11 cellular contexts compared by ENCODE assay signal in the genomic region with DNA sequence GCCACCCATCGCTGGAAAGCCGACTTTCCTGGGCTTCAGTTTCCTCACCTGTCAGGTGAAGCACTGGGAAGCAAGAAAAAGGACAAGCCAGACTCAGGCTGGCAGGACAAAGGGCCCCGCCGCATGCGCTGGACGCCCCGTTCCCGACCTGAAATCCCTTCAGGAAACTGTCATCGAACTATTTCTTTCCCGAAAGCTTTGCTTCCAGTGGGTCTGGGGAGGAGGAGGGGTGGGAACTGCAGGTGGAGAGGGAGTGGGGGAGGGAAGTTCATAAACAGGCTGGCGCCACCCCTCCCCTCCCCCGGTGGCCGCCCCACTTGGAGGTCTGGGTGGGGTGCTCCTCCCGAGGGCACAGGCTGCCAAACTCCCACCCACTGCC.
DNase-seq lines count a peak whose midpoint lies in the region; ATAC-seq and TF ChIP-seq lines count a peak whose summit lies in the region.
"Had no signal": no experiment of that assay in that cellular context is flagged by ENCODE, and none has a peak within 500 bp of the region (broad histone marks: within the 10 kb centered on the region; RNA-seq: fewer than 3 reads in every experiment).

No MANE protein-coding gene starts in this region.

- H3K36me3 Mint-ChIP-seq in CD4-positive, alpha-beta memory T cell, result no peaks in the 10 kb centered on the region
- peaks cover 0 to 2% (median 0%) of the 10 kb centered on the region in 3 donors for H3K36me3 Mint-ChIP-seq in naive thymus-derived CD8-positive, alpha-beta T cell

- H3K27me3 ChIP-seq in CD4-positive, alpha-beta memory T cell (ENCODE audit: insufficient read depth, low read length), result no peaks in the 10 kb centered on the region
- peaks cover 22% of the 10 kb centered on the region for H3K27me3 ChIP-seq in HUES6 (ENCODE audit: control insufficient read depth, insufficient read depth, low read length)
- H3K27me3 ChIP-seq: SJSA1 had no signal

- no peak overlapping the region for H3K4me3 ChIP-seq in CD4-positive, alpha-beta memory T cell (ENCODE audit: low read length in 2 of 2)
- peak overlapping the region; percentile 55 for H3K4me3 ChIP-seq in HUES6 (ENCODE audit: low read depth, low read length)
- no peak overlapping the region for H3K4me3 ChIP-seq in foreskin fibroblast (ENCODE audit: low read depth in 1 of 2, low read length in 2 of 2)
- H3K4me3 ChIP-seq: SJSA1 had no signal

- POLR2A ChIA-PET in CD4-positive, alpha-beta memory T cell (lab: Charles Lee; ENCODE audit: partially characterized antibody), result no interaction called here
- POLR2A ChIA-PET in naive thymus-derived CD8-positive, alpha-beta T cell (lab: Charles Lee), result no interaction called here

- peaks cover 1 to 15% (median 6%) of the 10 kb centered on the region in 4 donors for H3K4me1 Mint-ChIP-seq in CD4-positive, alpha-beta memory T cell
- H3K4me1 Mint-ChIP-seq in naive thymus-derived CD8-positive, alpha-beta T cell, result peaks cover 2 to 12% (median 8%) of the 10 kb centered on the region in 4 donors

- H3K4me1 ChIP-seq in CD4-positive, alpha-beta memory T cell (ENCODE audit: insufficient read depth, low read length), result peaks cover 2% of the 10 kb centered on the region
- peaks cover 18% of the 10 kb centered on the region for H3K4me1 ChIP-seq in HUES6 (ENCODE audit: control insufficient read depth, insufficient read depth, low read length)
- H3K4me1 ChIP-seq: SJSA1 had no signal

- intact Hi-C loops in CD4-positive, alpha-beta memory T cell (cut with micrococcal nuclease), result no loop called here

- H3K27me3 Mint-ChIP-seq in CD4-positive, alpha-beta memory T cell, result peaks cover 22 to 30% of the 10 kb centered on the region in 2 donors
- peaks cover 21 to 65% (median 43%) of the 10 kb centered on the region in 5 donors for H3K27me3 Mint-ChIP-seq in naive thymus-derived CD8-positive, alpha-beta T cell

- TF ChIP-seq CTCF in foreskin fibroblast (IDR thresholded peaks at IDR 0.05; ENCODE audit: low read depth, low read length), result no peak

- H3K9ac ChIP-seq in HUES6 (ENCODE audit: low read length), result peak overlapping the region; percentile 88

- ATAC-seq in esophagus mucosa (peak; percentile 9), GM21576 (IDR thresholded peaks at IDR 0.05; ENCODE audit: unreplicated experiment) (no peak)
- ATAC-seq in naive thymus-derived CD8-positive, alpha-beta T cell, result no peak

- no peak overlapping the region for H3K27ac ChIP-seq in CD4-positive, alpha-beta memory T cell (ENCODE audit: low read depth, low read length)
- H3K27ac ChIP-seq in HUES6 (ENCODE audit: low read depth, low read length), result peak overlapping the region; percentile 58
- H3K27ac ChIP-seq: SJSA1 had no signal

- DNase-seq in CD4-positive, alpha-beta memory T cell, result no peak
- DNase-seq in naive thymus-derived CD8-positive, alpha-beta T cell, result no peak
- DNase-seq in EL (no peak), foreskin fibroblast (no peak)
- DNase-seq in stimulated activated CD4-positive, alpha-beta T cell treated with anti-CD3 and anti-CD28 coated beads, Interleukin-12 subunit alpha, Interleukin-12 subunit beta, amount 100 ng/mL, for 4 hours, result no peak
- DNase-seq: NCI-H1092 treated with DMSO at 0.1 percent for 48 hours, NCI-H524 treated with DMSO at 0.1 percent for 48 hours had no signal

- CTCF ChIA-PET in CD4-positive, alpha-beta memory T cell (lab: Charles Lee; ENCODE audit: partially characterized antibody), result interaction anchor here (1.5 to 2.3 kb wide), 3 partner anchors 10 to 41 kb away, joined by 3 to 11 read pairs (median 4); no protein-coding TSS in a partner anchor

- H3K4me3 Mint-ChIP-seq in CD4-positive, alpha-beta memory T cell, result peak overlapping the region in 5 of 8 donors; percentile 17 to 85 (median 84)
- peak overlapping the region in 6 of 10 donors; percentile 43 to 80 (median 66) for H3K4me3 Mint-ChIP-seq in naive thymus-derived CD8-positive, alpha-beta T cell

- H3K9me3 Mint-ChIP-seq in CD4-positive, alpha-beta memory T cell, result no peaks in the 10 kb centered on the region
- no peaks in the 10 kb centered on the region for H3K9me3 Mint-ChIP-seq in naive thymus-derived CD8-positive, alpha-beta T cell

- H3K27ac Mint-ChIP-seq in CD4-positive, alpha-beta memory T cell, result no peak overlapping the region
- no peak overlapping the region for H3K27ac Mint-ChIP-seq in naive thymus-derived CD8-positive, alpha-beta T cell

- no peaks in the 10 kb centered on the region for H3K36me3 ChIP-seq in CD4-positive, alpha-beta memory T cell (ENCODE audit: insufficient read depth, low read length)
- no peaks in the 10 kb centered on the region for H3K36me3 ChIP-seq in HUES6 (ENCODE audit: control insufficient read depth, insufficient read depth, low read length)
- H3K36me3 ChIP-seq: SJSA1 had no signal

- no peaks in the 10 kb centered on the region for H3K9me3 ChIP-seq in CD4-positive, alpha-beta memory T cell (ENCODE audit: control insufficient read depth in 1 of 2, low read length in 2 of 2)
- 0 out of 2 replicates have a peak, but pooled peaks cover 2% of the 10 kb centered on the region for H3K9me3 ChIP-seq in HUES6 (ENCODE audit: control insufficient read depth, insufficient read depth, low read depth, low read length)
- H3K9me3 ChIP-seq: SJSA1 had no signal
